8 cellular contexts compared by ENCODE assay signal in the genomic region with DNA sequence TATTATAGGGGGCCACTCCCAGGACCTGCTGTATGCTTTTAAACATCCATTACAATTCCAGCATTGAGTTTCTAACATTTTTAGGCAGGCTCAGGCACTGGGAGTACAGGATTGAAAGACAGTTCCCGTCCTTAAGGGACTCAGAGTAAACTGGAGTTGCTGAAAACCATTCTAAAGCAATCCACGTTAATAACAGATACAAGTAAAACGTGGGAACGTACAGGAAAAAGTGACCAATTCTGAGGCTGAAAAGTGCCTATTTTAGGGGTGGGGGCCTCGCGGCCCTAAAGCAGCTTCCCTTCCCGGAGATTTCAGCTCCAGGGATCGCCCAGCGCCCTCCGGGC. TPM values are rescaled to one million over a fixed set of nuclear protein-coding genes. Genes with fewer than 3 reads are reported as not detected.
DNase-seq lines count a peak whose midpoint lies in the region; ATAC-seq and TF ChIP-seq lines count a peak whose summit lies in the region.

No MANE protein-coding gene starts in this region.

- peak overlapping the region; percentile 97 for H3K4me3 Mint-ChIP-seq in natural killer cell treated with Interleukin-12 subunit alpha and Interleukin-12 subunit beta and Interleukin-15 and Interleukin-18, amount 100 ng/mL, for 72 hours

- H3K27ac Mint-ChIP-seq in natural killer cell treated with Interleukin-12 subunit alpha and Interleukin-12 subunit beta and Interleukin-15 and Interleukin-18, amount 100 ng/mL, for 72 hours: peak overlapping the region; percentile 75 to 85

- DNase-seq in NT2/D1 (ENCODE audit: low read depth, low spot score) (no peak), NOMO-1 treated with dmso at 0.1 percent for 144 hours (lab: John Stamatoyannopoulos, UW; ENCODE audit: unreplicated experiment) (no peak), NCI-H2081 treated with DMSO at 0.1 percent for 48 hours (lab: John Stamatoyannopoulos, UW) (no peak)
- no peak for DNase-seq in effector memory CD4-positive, alpha-beta T cell
- no peak for DNase-seq in natural killer cell treated with Interleukin-12 subunit alpha and Interleukin-12 subunit beta and Interleukin-15 and Interleukin-18, amount 100 ng/mL, for 72 hours (ENCODE audit: low spot score)

- no peaks in the 10 kb centered on the region for H3K9me3 ChIP-seq in NT2/D1 (ENCODE audit: insufficient read depth, low read length)
- H3K9me3 ChIP-seq in effector memory CD4-positive, alpha-beta T cell (ENCODE audit: control insufficient read depth, low read length): no peaks in the 10 kb centered on the region

- TF ChIP-seq CTCF in C4-2B (conservative IDR thresholded peaks at IDR 0.05): no peak

- no peaks in the 10 kb centered on the region for H3K27me3 ChIP-seq in NT2/D1 (ENCODE audit: insufficient read depth, insufficient read length)
- no peaks in the 10 kb centered on the region for H3K27me3 ChIP-seq in effector memory CD4-positive, alpha-beta T cell (replicated peaks; ENCODE audit: control insufficient read depth, insufficient read depth, low read length, poor library complexity, severe bottlenecking)

- peaks cover 1% of the 10 kb centered on the region for H3K4me1 ChIP-seq in NT2/D1 (ENCODE audit: insufficient read depth, insufficient read length)
- peaks cover 4% of the 10 kb centered on the region for H3K4me1 ChIP-seq in effector memory CD4-positive, alpha-beta T cell (ENCODE audit: control insufficient read depth, insufficient read depth, low read length, poor library complexity, severe bottlenecking)

- no peaks in the 10 kb centered on the region for H3K36me3 Mint-ChIP-seq in natural killer cell treated with Interleukin-12 subunit alpha and Interleukin-12 subunit beta and Interleukin-15 and Interleukin-18, amount 100 ng/mL, for 72 hours

- H3K27ac ChIP-seq in C4-2B: peak overlapping the region; percentile 91
- H3K27ac ChIP-seq in effector memory CD4-positive, alpha-beta T cell (ENCODE audit: insufficient read depth, low read length, poor library complexity, severe bottlenecking): peak overlapping the region; percentile 87

- peaks cover 0 to 8% of the 10 kb centered on the region in 2 donors for H3K27me3 Mint-ChIP-seq in natural killer cell treated with Interleukin-12 subunit alpha and Interleukin-12 subunit beta and Interleukin-15 and Interleukin-18, amount 100 ng/mL, for 72 hours

- no peak for ATAC-seq in natural killer cell treated with Interleukin-12 subunit alpha and Interleukin-12 subunit beta and Interleukin-15 and Interleukin-18, amount 100 ng/mL, for 72 hours
- ATAC-seq in HG02623 (IDR thresholded peaks at IDR 0.05; ENCODE audit: unreplicated experiment) (no peak), HG03159 (IDR thresholded peaks at IDR 0.05; ENCODE audit: unreplicated experiment) (no peak)

- no peaks in the 10 kb centered on the region for H3K36me3 ChIP-seq in NT2/D1 (ENCODE audit: insufficient read depth, insufficient read length, low read length)
- H3K36me3 ChIP-seq in effector memory CD4-positive, alpha-beta T cell (ENCODE audit: control insufficient read depth, insufficient read depth, low read length): no peaks in the 10 kb centered on the region

- peak overlapping the region; percentile 90 for H3K9ac ChIP-seq in NT2/D1 (ENCODE audit: insufficient read length, low read depth)

- peak overlapping the region; percentile 84 for H3K4me3 ChIP-seq in NT2/D1 (ENCODE audit: insufficient read length, low read depth)
- H3K4me3 ChIP-seq in effector memory CD4-positive, alpha-beta T cell (ENCODE audit: insufficient read depth, low read depth, low read length, poor library complexity, severe bottlenecking): peak overlapping the region; percentile 82

- no peaks in the 10 kb centered on the region for H3K9me3 Mint-ChIP-seq in natural killer cell treated with Interleukin-12 subunit alpha and Interleukin-12 subunit beta and Interleukin-15 and Interleukin-18, amount 100 ng/mL, for 72 hours

- peaks cover 15 to 31% of the 10 kb centered on the region in 2 donors for H3K4me1 Mint-ChIP-seq in natural killer cell treated with Interleukin-12 subunit alpha and Interleukin-12 subunit beta and Interleukin-15 and Interleukin-18, amount 100 ng/mL, for 72 hours (ENCODE audit: low read depth in 2 of 2)

RNA-seq across cellular contexts. Expression of gene FER, which starts 0.3 kb away (rescaled TPM):
- 10 to 100 TPM; 13.4 to 22.1 TPM for total RNA-seq in natural killer cell treated with Interleukin-12 subunit alpha and Interleukin-12 subunit beta and Interleukin-15 and Interleukin-18, amount 100 ng/mL, for 72 hours
